1 cellular context compared by ENCODE assay signal in the genomic region with DNA sequence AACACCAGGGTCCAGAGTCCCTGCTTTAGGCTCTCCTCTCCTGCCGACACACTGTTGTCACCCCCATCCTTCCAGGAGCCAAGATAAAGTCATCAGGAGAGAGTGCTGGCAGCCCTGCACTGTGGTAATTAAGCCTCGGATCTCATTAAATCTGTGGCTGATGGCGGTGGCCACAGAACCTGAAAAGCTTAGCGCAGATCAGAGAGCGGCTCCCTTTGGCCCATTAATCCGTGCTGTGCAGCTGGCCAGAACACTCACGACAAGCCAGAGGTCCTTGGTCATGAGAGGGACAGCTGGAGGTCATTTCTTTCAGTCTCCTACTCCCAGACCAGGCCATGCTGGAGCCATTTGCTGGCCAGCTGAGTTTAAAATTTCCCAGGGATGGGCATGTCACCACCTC.
TF ChIP-seq lines count a peak whose summit lies in the region.

No MANE protein-coding gene starts in this region.

TF ChIP-seq in GM23338, 12 proteins besides CTCF, POLR2A, EP300 and RAD21 (continued from another document):
- TF ChIP-seq CREB1 (CRISPR knock-in tag; IDR thresholded peaks at IDR 0.05; ENCODE audit: low read depth) = no peak
- TF ChIP-seq JUNB (IDR thresholded peaks at IDR 0.05; ENCODE audit: unreplicated experiment) = no peak
- TF ChIP-seq NANOG (IDR thresholded peaks at IDR 0.05; ENCODE audit: borderline replicate concordance) = no peak
- TF ChIP-seq EZH2 (IDR thresholded peaks at IDR 0.05; ENCODE audit: low read depth, unreplicated experiment) = no peak
- TF ChIP-seq, protein P1, sequence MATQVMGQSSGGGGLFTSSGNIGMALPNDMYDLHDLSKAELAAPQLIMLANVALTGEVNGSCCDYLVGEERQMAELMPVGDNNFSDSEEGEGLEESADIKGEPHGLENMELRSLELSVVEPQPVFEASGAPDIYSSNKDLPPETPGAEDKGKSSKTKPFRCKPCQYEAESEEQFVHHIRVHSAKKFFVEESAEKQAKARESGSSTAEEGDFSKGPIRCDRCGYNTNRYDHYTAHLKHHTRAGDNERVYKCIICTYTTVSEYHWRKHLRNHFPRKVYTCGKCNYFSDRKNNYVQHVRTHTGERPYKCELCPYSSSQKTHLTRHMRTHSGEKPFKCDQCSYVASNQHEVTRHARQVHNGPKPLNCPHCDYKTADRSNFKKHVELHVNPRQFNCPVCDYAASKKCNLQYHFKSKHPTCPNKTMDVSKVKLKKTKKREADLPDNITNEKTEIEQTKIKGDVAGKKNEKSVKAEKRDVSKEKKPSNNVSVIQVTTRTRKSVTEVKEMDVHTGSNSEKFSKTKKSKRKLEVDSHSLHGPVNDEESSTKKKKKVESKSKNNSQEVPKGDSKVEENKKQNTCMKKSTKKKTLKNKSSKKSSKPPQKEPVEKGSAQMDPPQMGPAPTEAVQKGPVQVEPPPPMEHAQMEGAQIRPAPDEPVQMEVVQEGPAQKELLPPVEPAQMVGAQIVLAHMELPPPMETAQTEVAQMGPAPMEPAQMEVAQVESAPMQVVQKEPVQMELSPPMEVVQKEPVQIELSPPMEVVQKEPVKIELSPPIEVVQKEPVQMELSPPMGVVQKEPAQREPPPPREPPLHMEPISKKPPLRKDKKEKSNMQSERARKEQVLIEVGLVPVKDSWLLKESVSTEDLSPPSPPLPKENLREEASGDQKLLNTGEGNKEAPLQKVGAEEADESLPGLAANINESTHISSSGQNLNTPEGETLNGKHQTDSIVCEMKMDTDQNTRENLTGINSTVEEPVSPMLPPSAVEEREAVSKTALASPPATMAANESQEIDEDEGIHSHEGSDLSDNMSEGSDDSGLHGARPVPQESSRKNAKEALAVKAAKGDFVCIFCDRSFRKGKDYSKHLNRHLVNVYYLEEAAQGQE (IDR thresholded peaks at IDR 0.05; ENCODE audit: unreplicated experiment) = no peak
- no peak for TF ChIP-seq ZNF331 (CRISPR knock-in tag; IDR thresholded peaks at IDR 0.05; ENCODE audit: low read depth)
- no peak for TF ChIP-seq POLR2AphosphoS5 (IDR thresholded peaks at IDR 0.05; ENCODE audit: low read depth)
TF ChIP-seq in GM23338: peak in this region for 0.
